ENCODE assay signal across 11 cellular contexts in genomic region chr4:2354127-2354526, GRCh38.
DNase-seq lines count a peak whose midpoint lies in the region; ATAC-seq, FAIRE-seq and TF ChIP-seq lines count a peak whose summit lies in the region.
"Had no signal": no experiment of that assay in that cellular context is flagged by ENCODE, and none has a peak within 500 bp of the region (broad histone marks: within the 10 kb centered on the region; RNA-seq: fewer than 3 reads in every experiment).

No MANE protein-coding gene starts in this region.

- CTCF ChIA-PET in K562 (lab: Yijun Ruan, JAX; ENCODE audit: low intra/inter-chr PET ratio) = interaction anchor here (0.6 kb wide), 1 partner anchor 122 kb away, joined by 3 read pairs; no protein-coding TSS in a partner anchor

- no peak overlapping the region for H4K91ac ChIP-seq in H9 (ENCODE audit: insufficient read length, low read depth, low read length)

- peak; percentile 56; the same call in 2 of the 3 replicates for ATAC-seq in K562
- ATAC-seq in memory B cell (ENCODE audit: low read depth) = peak; percentile 57
- no peak for ATAC-seq in GM21447 (IDR thresholded peaks at IDR 0.05; ENCODE audit: unreplicated experiment)

- H3T11ph ChIP-seq in H9 (ENCODE audit: low read length) = no peak overlapping the region

- no peak overlapping the region for H3K18ac ChIP-seq in H9 (ENCODE audit: insufficient read length, low read depth, low read length)

- no peak overlapping the region for H3K9ac ChIP-seq in H9 (ENCODE audit: extremely low read depth, insufficient read length, low read length)
- H3K9ac ChIP-seq in K562 (ENCODE audit: insufficient read depth in 1 of 2, low read depth in 2 of 2, low read length in 2 of 2) = peak overlapping the region in 1 of 2 experiments; percentile 58; a peak in 2 of 4 replicates

- TF ChIP-seq CTCF in H9 (conservative IDR thresholded peaks at IDR 0.05) = peak; percentile 56
- TF ChIP-seq CTCF in K562 (IDR thresholded peaks at IDR 0.05 in 2 of 3, conservative IDR thresholded peaks at IDR 0.05 in 1 of 3; ENCODE audit: insufficient read depth in 2 of 3, low read depth in 1 of 3, low read length in 3 of 3) = peak in 2 of 3 experiments; percentile 49 to 51; a peak in 4 of 6 replicates
- peak in 1 of 4 experiments; percentile 15 for TF ChIP-seq CTCF in prostate gland (IDR thresholded peaks at IDR 0.05)

- no peaks in the 10 kb centered on the region for H4K20me1 ChIP-seq in H9 (ENCODE audit: control insufficient read depth, insufficient read depth, insufficient read length)
- H4K20me1 ChIP-seq in K562 (replicated peaks; ENCODE audit: control insufficient read depth, insufficient read depth, low read length) = no peaks in the 10 kb centered on the region; the same call in 1 of the 2 replicates

- H3K23ac ChIP-seq in H9 (ENCODE audit: insufficient read length, low read depth, low read length) = no peak overlapping the region

- H3K27me3 ChIP-seq in H9 (ENCODE audit: insufficient read depth, low read length) (no peaks in the 10 kb centered on the region), K562 (ENCODE audit: control insufficient read depth in 2 of 2, insufficient read depth in 2 of 2, low read length in 2 of 2) (no peaks in the 10 kb centered on the region), prostate gland (replicated peaks; ENCODE audit: insufficient read depth) (no peaks in the 10 kb centered on the region)

- H2AK5ac ChIP-seq in H9 (ENCODE audit: insufficient read length, low read length) = no peak overlapping the region

- FAIRE-seq in K562 (lab: Jason Lieb, UNC) = no peak

- no peak for TF ChIP-seq EP300 in K562 (IDR thresholded peaks at IDR 0.05; ENCODE audit: low read length)

- POLR2A ChIA-PET in K562 (lab: Yijun Ruan, JAX) = interaction anchor here (0.6 kb wide), 1 partner anchor 1392 kb away, joined by 3 read pairs; no protein-coding TSS in a partner anchor

- H3K9me1 ChIP-seq in K562 (ENCODE audit: control insufficient read depth, insufficient read depth, low read length) = peaks cover 5% of the 10 kb centered on the region

- H3K4ac ChIP-seq in H9 (ENCODE audit: low read depth, low read length) = no peak overlapping the region

- no peak overlapping the region for H3K4me3 ChIP-seq in K562
- no peak overlapping the region for H3K4me3 ChIP-seq in prostate gland

- no CpG with 5 or more reads among the region's 7 CpGs for WGBS in H9 (ENCODE audit: extremely low coverage, insufficient read length, low lambda C conversion rate)
- 75% methylated on average over 6 of the region's 7 CpGs for WGBS in K562 (ENCODE audit: insufficient coverage, low coverage, missing lambda C conversion rate)
- WGBS in prostate gland = 73% methylated on average over 7 of the region's 7 CpGs

- H3K36me3 ChIP-seq in K562 (ENCODE audit: control insufficient read depth, insufficient read depth, low read length) = peaks cover 4% of the 10 kb centered on the region; the same call in 1 of the 3 replicates
- H3K36me3 ChIP-seq in prostate gland = no peaks in the 10 kb centered on the region

- H2BK20ac ChIP-seq in H9 (ENCODE audit: low read depth, low read length, poor library complexity, severe bottlenecking) = no peak overlapping the region

- H3K4me1 ChIP-seq in H9 (ENCODE audit: insufficient read depth, low read length) (no peaks in the 10 kb centered on the region), K562 (replicated peaks in 1 of 2; ENCODE audit: control insufficient read depth in 2 of 2, insufficient read depth in 2 of 2, low read length in 2 of 2) (peaks cover 0 to 35% of the 10 kb centered on the region in 2 experiments; a peak in 2 of 5 replicates), prostate gland (replicated peaks) (no peaks in the 10 kb centered on the region)

- intact Hi-C loops in K562 (cut with micrococcal nuclease) (loop anchor here (5.0 kb wide), 1 partner anchor 132 kb away; no protein-coding TSS in a partner anchor), prostate gland (cut with DNase I) (loop anchor here (5.0 kb wide), 1 partner anchor 137 kb away; no protein-coding TSS in a partner anchor)

- no peak overlapping the region for H2BK15ac ChIP-seq in H9 (ENCODE audit: low read depth, low read length)

- TF ChIP-seq RAD21 in K562 (CRISPR knock-in tag; conservative IDR thresholded peaks at IDR 0.05 in 1 of 2, IDR thresholded peaks at IDR 0.05 in 1 of 2) = peak in 1 of 2 experiments; percentile 31; a peak in 2 of 4 replicates

- H3K56ac ChIP-seq in H9 (ENCODE audit: insufficient read length, low read depth, low read length) = no peak overlapping the region

- no peak overlapping the region for H4K8ac ChIP-seq in H9 (replicated peaks; ENCODE audit: insufficient read length, low read depth, low read length)

- H2AFZ ChIP-seq in H9 (ENCODE audit: low read length) (no peak overlapping the region), K562 (ENCODE audit: low read depth, low read length) (no peak overlapping the region)

- H3K27me3 Mint-ChIP-seq in H9 (ENCODE audit: low read depth) (no peaks in the 10 kb centered on the region; the same call in 1 of the 2 replicates), memory B cell (peaks cover 6% of the 10 kb centered on the region)
- H3K27me3 Mint-ChIP-seq: T-helper 17 cell had no signal

- H3K79me1 ChIP-seq in H9 (ENCODE audit: insufficient read depth, low read depth, low read length, poor library complexity, severe bottlenecking) = no peaks in the 10 kb centered on the region

- BruUV-seq in K562 (replicated peaks; lab: Mats Ljungman, UMichigan) = no TSS peak

- DNase-seq in D341Med (ENCODE audit: low spot score) (peak; percentile 61), H9 (peak; percentile 40), K562 (ENCODE audit: extremely low read depth in 1 of 4, low spot score in 3 of 4) (peak; percentile 23 to 53 (median 49)), memory B cell (ENCODE audit: low spot score in 2 of 2) (no peak), globus pallidus (ENCODE audit: low spot score) (no peak), ecto neural progenitor cell (ENCODE audit: low spot score) (no peak), prostate gland (ENCODE audit: low spot score) (no peak)
- DNase-seq: amniotic stem cell, NCI-H2107 had no signal

- H3K4me2 ChIP-seq in H9 (ENCODE audit: insufficient read depth, insufficient read length, low read length) (no peak overlapping the region), K562 (ENCODE audit: insufficient read depth, low read length) (no peak overlapping the region)

- H3K4me3 Mint-ChIP-seq in H9 (no peak overlapping the region), memory B cell (no peak overlapping the region)
- H3K4me3 Mint-ChIP-seq: T-helper 17 cell had no signal

- no peaks in the 10 kb centered on the region for H3K9me3 Mint-ChIP-seq in H9
- no peaks in the 10 kb centered on the region for H3K9me3 Mint-ChIP-seq in memory B cell

- no peak for TF ChIP-seq POLR2A in K562 (conservative IDR thresholded peaks at IDR 0.05)
- no peak for TF ChIP-seq POLR2A in prostate gland (IDR thresholded peaks at IDR 0.05)

- in situ Hi-C loops in K562 (cut with MboI) = no loop called here

- H3K27ac Mint-ChIP-seq in H9 (peak overlapping the region in 1 of 3 experiments; percentile 40; a peak in 1 of 7 replicates), memory B cell (no peak overlapping the region)
- H3K27ac Mint-ChIP-seq: T-helper 17 cell had no signal

- no peak overlapping the region for H2BK12ac ChIP-seq in H9 (ENCODE audit: insufficient read length, low read depth, low read length)

- H3K79me2 ChIP-seq in H9 (ENCODE audit: insufficient read depth, low read length) (no peaks in the 10 kb centered on the region), K562 (ENCODE audit: control insufficient read depth, insufficient read depth, low read length) (peaks cover 14% of the 10 kb centered on the region)

- no peak overlapping the region for H2BK120ac ChIP-seq in H9 (ENCODE audit: low read depth, low read length, poor library complexity, severe bottlenecking)

- H2BK5ac ChIP-seq in H9 (ENCODE audit: insufficient read length, low read length) = no peak overlapping the region

- no peaks in the 10 kb centered on the region for H3K9me3 ChIP-seq in H9 (ENCODE audit: control insufficient read depth, low read depth, low read length)
- H3K9me3 ChIP-seq in K562 (replicated peaks; ENCODE audit: control insufficient read depth, insufficient read depth, low read depth, low read length) = no peaks in the 10 kb centered on the region
- H3K9me3 ChIP-seq in prostate gland = no peaks in the 10 kb centered on the region

- H3K23me2 ChIP-seq in H9 (ENCODE audit: insufficient read length, low read depth, low read length, poor library complexity, severe bottlenecking) = no peaks in the 10 kb centered on the region

- no peaks in the 10 kb centered on the region for H3K36me3 Mint-ChIP-seq in H9 (ENCODE audit: insufficient read depth in 1 of 3, low read depth in 3 of 3)
- peaks cover 2% of the 10 kb centered on the region for H3K36me3 Mint-ChIP-seq in memory B cell

- H3K14ac ChIP-seq in H9 (ENCODE audit: insufficient read depth, low read length) = no peak overlapping the region

- no peak overlapping the region for H4K5ac ChIP-seq in H9 (ENCODE audit: insufficient read length, low read depth, low read length)

- H3K4me1 Mint-ChIP-seq in H9 = peaks cover 6 to 7% of the 10 kb centered on the region in 2 experiments
- H3K4me1 Mint-ChIP-seq in memory B cell = peaks cover 4% of the 10 kb centered on the region

- H3K27ac ChIP-seq in H9 (ENCODE audit: insufficient read length, low read depth, low read length) (no peak overlapping the region), K562 (ENCODE audit: extremely low read depth, low read depth, low read length) (no peak overlapping the region), prostate gland (no peak overlapping the region)

TF ChIP-seq in K562, 482 proteins besides CTCF, POLR2A, EP300 and RAD21:
- TF ChIP-seq ZNF445 (CRISPR knock-in tag; IDR thresholded peaks at IDR 0.05; ENCODE audit: low read depth) (no peak), ZBTB7A (IDR thresholded peaks at IDR 0.05; ENCODE audit: borderline replicate concordance, control insufficient read depth, low read depth, low read length) (peak; percentile 72; the same call in 1 of the 2 replicates), BDP1 (IDR thresholded peaks at IDR 0.05; ENCODE audit: insufficient read depth, insufficient read length) (no peak)

Comparison
In these comparisons a context has a peak if more than half of its experiments do, and no peak if none do; other contexts are left out.
1. DNase-seq: peak in D341Med (single experiment), H9 (single experiment) and K562 (4 of 4); none in memory B cell (0 of 2), globus pallidus (single experiment), ecto neural progenitor cell (single experiment) and prostate gland (single experiment).